Comparison of ENCODE assay signal across 8 cellular contexts in genomic region chr9:133112361-133113026, GRCh38. TPM values are rescaled to one million over a fixed set of nuclear protein-coding genes. Genes with fewer than 3 reads are reported as not detected.
DNase-seq lines count a peak whose midpoint lies in the region; ATAC-seq, FAIRE-seq and TF ChIP-seq lines count a peak whose summit lies in the region.

No MANE protein-coding gene starts in this region.

- peaks cover 17 to 46% (median 32%) of the 10 kb centered on the region in 4 donors for H3K36me3 ChIP-seq in sigmoid colon

- H3K27me3 ChIP-seq in sigmoid colon: no peaks in the 10 kb centered on the region

- WGBS in sigmoid colon, 2 donors: 58 to 83% methylated on average over 11 of the region's 11 CpGs

- no peak for TF ChIP-seq POLR2A in sigmoid colon (IDR thresholded peaks at IDR 0.05)

- DNase-seq in GM18507 (ENCODE audit: extremely low spot score, insufficient read length, low read depth) (no peak), T-helper 2 cell (peak in 3 of 5 experiments; percentile 22 to 77 (median 55)), Right ventricle myocardium superior (peak; percentile 70), sigmoid colon (peak; percentile 83), 8988T (no peak)

- TF ChIP-seq EP300 in sigmoid colon (IDR thresholded peaks at IDR 0.05): peak in 1 of 4 donors; percentile 50

- no peak for TF ChIP-seq CTCF in sigmoid colon (IDR thresholded peaks at IDR 0.05)

- intact Hi-C loops in Right ventricle myocardium superior (cut with DNase I) (no loop called here), sigmoid colon (cut with DNase I) (no loop called here)

- ATAC-seq in Right ventricle myocardium superior (ENCODE audit: poor library complexity): no peak
- ATAC-seq in HG03571 (IDR thresholded peaks at IDR 0.05; ENCODE audit: unreplicated experiment): no peak
- ATAC-seq in GM19351 (IDR thresholded peaks at IDR 0.05; ENCODE audit: unreplicated experiment): no peak
- no peak for ATAC-seq in HG02642 (IDR thresholded peaks at IDR 0.05; ENCODE audit: poor library complexity, unreplicated experiment)

- H3K4me3 ChIP-seq in sigmoid colon: no peak overlapping the region

- H3K4me1 ChIP-seq in sigmoid colon: peaks cover 0 to 57% (median 54%) of the 10 kb centered on the region in 4 donors

- FAIRE-seq in GM18507 (lab: Jason Lieb, UNC): peak; percentile 36

- H3K27ac ChIP-seq in sigmoid colon: peak overlapping the region; percentile 72 to 94 (median 82)

- H3K9me3 ChIP-seq in sigmoid colon: no peaks in the 10 kb centered on the region

RNA-seq across cellular contexts. Expression of gene RALGDS, which starts 8.5 kb away (rescaled TPM):
- 33.1 TPM for total RNA-seq in Right ventricle myocardium superior
- total RNA-seq in sigmoid colon: 10 to 100 TPM; 35.2 to 52.7 (median 39.6) TPM
- polyA plus RNA-seq in sigmoid colon: 10 to 100 TPM; 27.6 to 49.7 (median 32.1) TPM

RNA-seq across cellular contexts. Expression of gene CEL, which starts 50.7 kb away (rescaled TPM):
- total RNA-seq in Right ventricle myocardium superior: 7.3 TPM
- total RNA-seq in sigmoid colon: 1 to 10 TPM in 1 of 4 donors, under 1 TPM in 1, not detected in 2; 0.36 to 1.1 TPM
- 1 to 10 TPM in 2 of 3 donors, under 1 TPM in 1; 0.46 to 4.8 (median 1.0) TPM for polyA plus RNA-seq in sigmoid colon

RNA-seq across cellular contexts. Expression of gene GBGT1, which starts 51.2 kb away (rescaled TPM):
- total RNA-seq in Right ventricle myocardium superior: 6.4 TPM
- 10 to 100 TPM in 3 of 4 donors, 1 to 10 TPM in 1; 8.9 to 31.1 (median 19.2) TPM for total RNA-seq in sigmoid colon
- 1 to 10 TPM; 4.2 to 9.9 (median 5.4) TPM for polyA plus RNA-seq in sigmoid colon

Comparison
In these comparisons a context has a peak if more than half of its experiments do, and no peak if none do; other contexts are left out.
1. DNase-seq: peak in T-helper 2 cell (3 of 5), Right ventricle myocardium superior (single experiment) and sigmoid colon (single experiment); none in GM18507 (single experiment) and 8988T (single experiment).